ENCODE assay signal across 20 cellular contexts in the genomic region with DNA sequence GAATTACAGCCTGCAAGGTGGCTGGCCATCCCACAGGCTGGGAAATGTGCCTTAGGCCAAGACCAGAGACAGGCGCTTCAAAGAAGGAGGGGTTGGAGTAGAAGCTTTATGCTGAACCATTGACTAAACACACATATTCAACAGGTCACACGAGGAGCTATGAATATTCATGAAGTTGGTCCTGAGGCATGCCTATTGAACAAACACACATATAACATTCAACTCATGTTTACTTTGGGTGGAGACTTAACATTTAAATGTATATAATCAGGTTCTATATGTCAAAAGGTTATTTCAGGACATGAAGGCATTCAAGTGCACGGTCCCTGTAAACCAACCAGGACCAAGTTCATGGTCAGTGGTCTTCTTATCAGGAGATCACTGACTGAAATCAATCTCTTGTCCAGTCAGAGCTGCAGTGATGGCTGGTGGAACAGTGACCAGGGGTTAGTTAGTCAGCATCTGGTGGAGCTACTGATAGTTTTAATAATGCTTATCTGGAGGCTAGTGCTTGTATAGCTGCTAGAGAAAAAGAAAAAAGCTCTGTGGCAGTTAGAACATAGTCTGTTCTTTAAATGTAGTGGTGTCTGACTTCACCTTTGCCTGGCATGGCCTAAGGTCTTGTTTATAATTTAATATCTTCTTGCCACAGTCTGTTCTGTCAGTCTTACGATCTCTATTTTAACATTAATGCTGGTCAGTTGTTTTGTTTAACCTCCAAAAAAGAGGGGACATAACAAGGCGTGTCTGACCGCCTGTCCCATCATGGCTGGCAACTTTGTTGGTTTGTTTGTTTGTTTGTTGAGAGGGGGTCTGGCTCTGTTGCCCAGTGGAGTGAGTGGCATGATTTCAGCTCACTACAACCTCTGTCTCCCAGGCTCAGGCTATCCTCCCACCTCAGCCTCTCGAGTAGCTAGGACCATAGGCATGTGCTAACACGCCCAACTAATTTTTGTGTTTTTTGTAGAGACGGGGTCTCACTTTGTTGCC. TPM values are rescaled to one million over a fixed set of nuclear protein-coding genes. Genes with fewer than 3 reads are reported as not detected.
A peak's percentile ranks its signal among the peaks of the same experiment; 100 is the strongest.
DNase-seq lines count a peak whose midpoint lies in the region; FAIRE-seq and TF ChIP-seq lines count a peak whose summit lies in the region.
"Had no signal": no experiment of that assay in that cellular context is flagged by ENCODE, and none has a peak within 500 bp of the region (broad histone marks: within the 10 kb centered on the region; RNA-seq: fewer than 3 reads in every experiment).

No MANE protein-coding gene starts in this region.

- no peaks in the 10 kb centered on the region for H4K20me1 ChIP-seq in astrocyte (ENCODE audit: insufficient read depth, low read length)

- H3K27me3 Mint-ChIP-seq in astrocyte (ENCODE audit: low read depth, unreplicated experiment) = peaks cover 2% of the 10 kb centered on the region
- H3K27me3 Mint-ChIP-seq: B cell; CD4-positive, alpha-beta T cell had no signal

- H3K79me2 ChIP-seq in astrocyte (ENCODE audit: insufficient read depth, low read length) = no peaks in the 10 kb centered on the region

- H3K4me1 Mint-ChIP-seq in astrocyte (ENCODE audit: low read depth, unreplicated experiment) = peaks cover 3% of the 10 kb centered on the region

- no peaks in the 10 kb centered on the region for H3K36me3 Mint-ChIP-seq in astrocyte (ENCODE audit: low read depth, unreplicated experiment)

- peaks cover 2% of the 10 kb centered on the region for H3K27me3 ChIP-seq in astrocyte (ENCODE audit: insufficient read depth, low read length)

- no peaks in the 10 kb centered on the region for H3K4me1 ChIP-seq in astrocyte (ENCODE audit: insufficient read depth, low read length)

- TF ChIP-seq CTCF in astrocyte (IDR thresholded peaks at IDR 0.05; ENCODE audit: insufficient read depth, low read depth, low read length) = no peak

- peak overlapping the region; percentile 22 for H3K27ac Mint-ChIP-seq in astrocyte (ENCODE audit: unreplicated experiment)
- H3K27ac Mint-ChIP-seq: B cell; CD4-positive, alpha-beta T cell; HFFc6 had no signal

- H2AFZ ChIP-seq in astrocyte (ENCODE audit: low read depth, low read length) = no peak overlapping the region
- H2AFZ ChIP-seq: PC-9 had no signal

- no peaks in the 10 kb centered on the region for H3K9me3 ChIP-seq in astrocyte (ENCODE audit: insufficient read depth, low read depth, low read length)

- H3K9me3 Mint-ChIP-seq in astrocyte (ENCODE audit: unreplicated experiment) = no peaks in the 10 kb centered on the region
- H3K9me3 Mint-ChIP-seq: CD4-positive, alpha-beta T cell; HFFc6 had no signal

- H3K4me3 Mint-ChIP-seq in astrocyte (ENCODE audit: unreplicated experiment) = no peak overlapping the region
- H3K4me3 Mint-ChIP-seq: B cell; CD4-positive, alpha-beta T cell; HFFc6 had no signal

- DNase-seq in DMS 273 (lab: John Stamatoyannopoulos, UW; ENCODE audit: unreplicated experiment) (peak; percentile 14), DMS 273 treated with DMSO at 0.1 percent for 48 hours (lab: John Stamatoyannopoulos, UW) (no peak), NCI-H526 (lab: John Stamatoyannopoulos, UW) (peak; percentile 76 to 77), astrocyte (ENCODE audit: low read depth) (no peak), renal cortical epithelial cell (ENCODE audit: low read depth) (peak; percentile 31), NCI-H1092 (lab: John Stamatoyannopoulos, UW) (no peak), foreskin melanocyte (no peak), germinal center (ENCODE audit: low spot score) (no peak)
- DNase-seq: CD4-positive, alpha-beta T cell; GDM1; HFFc6; Kasumi-1; NCI-H1417; NCI-H187 treated with DMSO at 0.1 percent for 48 hours; NCI-H748 treated with DMSO at 0.1 percent for 48 hours; PC-9; SW 1271 had no signal

- no peak overlapping the region for H3K4me2 ChIP-seq in astrocyte (ENCODE audit: low read length)
- H3K4me2 ChIP-seq: PC-9 had no signal

- H3K27ac ChIP-seq in astrocyte (ENCODE audit: low read depth, low read length) = no peak overlapping the region
- H3K27ac ChIP-seq: 22Rv1, PC-9 had no signal

- no peak overlapping the region for H3K4me3 ChIP-seq in astrocyte (ENCODE audit: insufficient read depth, low read depth, low read length)
- H3K4me3 ChIP-seq: GM12878, PC-9 had no signal

- FAIRE-seq in astrocyte (lab: Jason Lieb, UNC) = no peak
- FAIRE-seq: GM12878 had no signal

- no peaks in the 10 kb centered on the region for H3K36me3 ChIP-seq in astrocyte (ENCODE audit: insufficient read depth, low read length)

- no peak overlapping the region for H3K9ac ChIP-seq in astrocyte (ENCODE audit: low read length)

RNA-seq across cellular contexts. Expression of a gene that starts 35.8 kb away (rescaled TPM):
- total RNA-seq in astrocyte (24.4 and 24.8 TPM in 2 replicates), renal cortical epithelial cell (33.3 and 51.6 TPM in 2 replicates)

Comparison
In these comparisons a context has a peak if more than half of its experiments do, and no peak if none do; other contexts are left out.
1. DNase-seq: peak in DMS 273 (single experiment), NCI-H526 (2 of 2) and renal cortical epithelial cell (single experiment); none in DMS 273 treated with DMSO at 0.1 percent for 48 hours (single experiment), astrocyte (single experiment), NCI-H1092 (single experiment), foreskin melanocyte (single experiment) and germinal center (single experiment).